ENCODE assay signal across 25 cellular contexts in genomic region chr1:8012955-8013354, GRCh38. TPM values are rescaled to one million over a fixed set of nuclear protein-coding genes. Genes with fewer than 3 reads are reported as not detected.
DNase-seq lines count a peak whose midpoint lies in the region; ATAC-seq and TF ChIP-seq lines count a peak whose summit lies in the region.
"Had no signal": no experiment of that assay in that cellular context is flagged by ENCODE, and none has a peak within 500 bp of the region (broad histone marks: within the 10 kb centered on the region; RNA-seq: fewer than 3 reads in every experiment).

No MANE protein-coding gene starts in this region.

- peaks cover 59% of the 10 kb centered on the region for H3K79me2 ChIP-seq in ACC112 (ENCODE audit: control insufficient read depth, insufficient read depth, low read length, unreplicated experiment)

- TF ChIP-seq POLR2A in prostate gland (IDR thresholded peaks at IDR 0.05) (no peak), ovary (IDR thresholded peaks at IDR 0.05) (no peak)

- H3K4me1 ChIP-seq in ACC112 (ENCODE audit: control insufficient read depth, insufficient read depth, low read length, unreplicated experiment) = peaks cover 40% of the 10 kb centered on the region
- H3K4me1 ChIP-seq in RWPE2 (ENCODE audit: insufficient read depth, poor library complexity, severe bottlenecking) = peaks cover 29% of the 10 kb centered on the region
- H3K4me1 ChIP-seq in psoas muscle = peaks cover 65% of the 10 kb centered on the region
- H3K4me1 ChIP-seq in prostate gland (replicated peaks) = peaks cover 23% of the 10 kb centered on the region
- H3K4me1 ChIP-seq in ovary (ENCODE audit: insufficient read depth) = peaks cover 14% of the 10 kb centered on the region
- H3K4me1 ChIP-seq: BE2C had no signal

- H3K9me3 ChIP-seq in RWPE2 (ENCODE audit: severe bottlenecking) (no peaks in the 10 kb centered on the region), psoas muscle (no peaks in the 10 kb centered on the region), prostate gland (no peaks in the 10 kb centered on the region), ovary (no peaks in the 10 kb centered on the region)
- H3K9me3 ChIP-seq: BE2C, SJSA1 had no signal

- intact Hi-C loops in psoas muscle (cut with DNase I) (loop anchor here in 1 of 2 donors (5.0 kb wide), 1 partner anchor 36 kb away; no protein-coding TSS in a partner anchor), prostate gland (cut with DNase I) (no loop called here), ovary (cut with DNase I) (loop anchor here in 1 of 4 donors (10.0 kb wide), 1 partner anchor 302 kb away; the partner anchor contains the start of gene SLC45A1)

- no peaks in the 10 kb centered on the region for H3K9me3 Mint-ChIP-seq in activated T-helper 17 cell treated with anti-CD3 and anti-CD28 coated beads, Interleukin-2, amount 50 U/mL, for 72 hours
- H3K9me3 Mint-ChIP-seq: CD4-positive, CD25-positive, alpha-beta regulatory T cell had no signal

- H3K27ac Mint-ChIP-seq in activated T-helper 17 cell treated with anti-CD3 and anti-CD28 coated beads, Interleukin-2, amount 50 U/mL, for 72 hours = no peak overlapping the region
- H3K27ac Mint-ChIP-seq: CD4-positive, CD25-positive, alpha-beta regulatory T cell had no signal

- no peaks in the 10 kb centered on the region for H3K36me3 Mint-ChIP-seq in activated T-helper 17 cell treated with anti-CD3 and anti-CD28 coated beads, Interleukin-2, amount 50 U/mL, for 72 hours (ENCODE audit: low read depth)

- 0 out of 2 replicates have a peak overlapping the region, but pooled peaks have one; percentile 3 for H3K27ac ChIP-seq in ACC112 (ENCODE audit: low read depth, low read length)
- peak overlapping the region; percentile 99 for H3K27ac ChIP-seq in RWPE2 (ENCODE audit: poor library complexity, severe bottlenecking)
- peak overlapping the region; percentile 76 for H3K27ac ChIP-seq in psoas muscle
- no peak overlapping the region for H3K27ac ChIP-seq in prostate gland
- H3K27ac ChIP-seq in ovary = no peak overlapping the region
- H3K27ac ChIP-seq: GM23248, SJSA1 had no signal

- DNase-seq in RWPE2 (ENCODE audit: low spot score) (no peak), fibroblast of villous mesenchyme (ENCODE audit: low read depth) (peak; percentile 13), psoas muscle (no peak), prostate gland (ENCODE audit: low spot score) (no peak), ovary (no peak)
- DNase-seq in activated CD4-positive, alpha-beta T cell treated with anti-CD3 and anti-CD28 coated beads, Interleukin-2, amount 50 U/mL, for 1 hour = no peak
- DNase-seq: 8988T; BE2C; CD4-positive, CD25-positive, alpha-beta regulatory T cell; COR-L47; DMS153; GF-D8; GM23248; HCEC 1CT; KG1; MV-4-11; NCI-H1417; NCI-H187 treated with DMSO at 0.1 percent for 48 hours; NCI-H2227 treated with DMSO at 0.1 percent for 48 hours; NCI-H524; PC-3 had no signal

- H3K4me3 Mint-ChIP-seq in activated T-helper 17 cell treated with anti-CD3 and anti-CD28 coated beads, Interleukin-2, amount 50 U/mL, for 72 hours = no peak overlapping the region
- H3K4me3 Mint-ChIP-seq: CD4-positive, CD25-positive, alpha-beta regulatory T cell had no signal

- H3K27me3 Mint-ChIP-seq in activated T-helper 17 cell treated with anti-CD3 and anti-CD28 coated beads, Interleukin-2, amount 50 U/mL, for 72 hours = peaks cover 8% of the 10 kb centered on the region

- peaks cover 55% of the 10 kb centered on the region for H3K36me3 ChIP-seq in ACC112 (ENCODE audit: insufficient read depth, low read length)
- peaks cover 84% of the 10 kb centered on the region for H3K36me3 ChIP-seq in RWPE2 (ENCODE audit: low read depth)
- peaks cover 2 to 23% of the 10 kb centered on the region in 2 donors for H3K36me3 ChIP-seq in psoas muscle (ENCODE audit: insufficient read depth in 1 of 2, low read depth in 1 of 2)
- peaks cover 8 to 12% of the 10 kb centered on the region in 2 donors for H3K36me3 ChIP-seq in prostate gland
- no peaks in the 10 kb centered on the region for H3K36me3 ChIP-seq in ovary
- H3K36me3 ChIP-seq: BE2C had no signal

- TF ChIP-seq CTCF in RWPE2 (IDR thresholded peaks at IDR 0.05; ENCODE audit: poor library complexity, severe bottlenecking) = no peak
- TF ChIP-seq CTCF in fibroblast of villous mesenchyme (IDR thresholded peaks at IDR 0.05; ENCODE audit: insufficient read depth, low read depth, low read length) = no peak
- TF ChIP-seq CTCF in psoas muscle (IDR thresholded peaks at IDR 0.05) = no peak
- TF ChIP-seq CTCF in prostate gland (IDR thresholded peaks at IDR 0.05) = no peak
- no peak for TF ChIP-seq CTCF in ovary (IDR thresholded peaks at IDR 0.05)

- WGBS in psoas muscle, 3 donors = 92 to 98% (median 95%) methylated on average over 4 of the region's 4 CpGs
- 92% methylated on average over 4 of the region's 4 CpGs for WGBS in prostate gland
- 90 to 92% (median 92%) methylated on average over 4 of the region's 4 CpGs for WGBS in ovary, 3 donors

- no peak for TF ChIP-seq EP300 in ovary (IDR thresholded peaks at IDR 0.05)

- no peaks in the 10 kb centered on the region for H3K4me1 Mint-ChIP-seq in activated T-helper 17 cell treated with anti-CD3 and anti-CD28 coated beads, Interleukin-2, amount 50 U/mL, for 72 hours

- no peaks in the 10 kb centered on the region for H3K27me3 ChIP-seq in ACC112 (ENCODE audit: insufficient read depth, low read length)
- H3K27me3 ChIP-seq in RWPE2 (ENCODE audit: insufficient read depth, poor library complexity, severe bottlenecking) = no peaks in the 10 kb centered on the region
- no peaks in the 10 kb centered on the region for H3K27me3 ChIP-seq in psoas muscle (ENCODE audit: insufficient read depth in 3 of 3, low read length in 2 of 3)
- no peaks in the 10 kb centered on the region for H3K27me3 ChIP-seq in prostate gland (replicated peaks; ENCODE audit: insufficient read depth)
- no peaks in the 10 kb centered on the region for H3K27me3 ChIP-seq in ovary
- H3K27me3 ChIP-seq: BE2C, SJSA1 had no signal

- ATAC-seq in RWPE2 (ENCODE audit: low read depth) (no peak), psoas muscle (no peak)
- no peak for ATAC-seq in activated T-helper 17 cell treated with anti-CD3 and anti-CD28 coated beads, Interleukin-2, amount 50 U/mL, for 72 hours (replicated peaks)
- ATAC-seq: GM12878, PC-3 had no signal

- no peak overlapping the region for H2AFZ ChIP-seq in ACC112 (ENCODE audit: low read length, unreplicated experiment)
- H2AFZ ChIP-seq: GM23248 had no signal

- H3K4me3 ChIP-seq in ACC112 (ENCODE audit: low read depth, low read length) (no peak overlapping the region), RWPE2 (ENCODE audit: severe bottlenecking) (no peak overlapping the region), fibroblast of villous mesenchyme (ENCODE audit: low read depth, low read length) (no peak overlapping the region), psoas muscle (no peak overlapping the region), prostate gland (no peak overlapping the region), ovary (no peak overlapping the region)
- H3K4me3 ChIP-seq: GM12878, GM23248, SJSA1 had no signal

RNA-seq across cellular contexts. Expression of gene ERRFI1, which starts 13.2 kb away (rescaled TPM):
- total RNA-seq in fibroblast of villous mesenchyme (34.8 and 70.4 TPM in 2 replicates), psoas muscle (10 to 100 TPM; 23.2 to 76.2 (median 58.7) TPM), prostate gland (10 to 100 TPM; 58.1 to 60.4 TPM), ovary (100 to 1,000 TPM in 5 of 7 donors, 10 to 100 TPM in 2; 61.3 to 256 (median 110) TPM)
- polyA plus RNA-seq in psoas muscle (10 to 100 TPM; 55.4 to 99.9 (median 94.9) TPM), ovary (10 to 100 TPM; 72.2 to 94.1 TPM)
- 1 to 10 TPM; 1.8 to 3.1 TPM for total RNA-seq in activated T-helper 17 cell treated with anti-CD3 and anti-CD28 coated beads, Interleukin-2, amount 50 U/mL, for 72 hours

RNA-seq across cellular contexts. Expression of gene PARK7, which starts 51.4 kb away (rescaled TPM):
- total RNA-seq in fibroblast of villous mesenchyme (172 and 198 TPM in 2 replicates), psoas muscle (100 to 1,000 TPM; 389 to 467 (median 417) TPM), prostate gland (100 to 1,000 TPM; 156 to 284 TPM), ovary (100 to 1,000 TPM; 159 to 266 (median 248) TPM)
- polyA plus RNA-seq in psoas muscle (100 to 1,000 TPM; 430 to 441 (median 432) TPM), ovary (100 to 1,000 TPM; 241 to 438 TPM)
- 100 to 1,000 TPM; 262 to 416 TPM for total RNA-seq in activated T-helper 17 cell treated with anti-CD3 and anti-CD28 coated beads, Interleukin-2, amount 50 U/mL, for 72 hours

Comparison
In these comparisons a context has a peak if more than half of its experiments do, and no peak if none do; other contexts are left out.
1. H3K27ac ChIP-seq: peak in ACC112 (single experiment), RWPE2 (single experiment) and psoas muscle (single experiment); none in prostate gland (0 of 2) and ovary (0 of 2).